21 cellular contexts compared by ENCODE assay signal in the genomic region with DNA sequence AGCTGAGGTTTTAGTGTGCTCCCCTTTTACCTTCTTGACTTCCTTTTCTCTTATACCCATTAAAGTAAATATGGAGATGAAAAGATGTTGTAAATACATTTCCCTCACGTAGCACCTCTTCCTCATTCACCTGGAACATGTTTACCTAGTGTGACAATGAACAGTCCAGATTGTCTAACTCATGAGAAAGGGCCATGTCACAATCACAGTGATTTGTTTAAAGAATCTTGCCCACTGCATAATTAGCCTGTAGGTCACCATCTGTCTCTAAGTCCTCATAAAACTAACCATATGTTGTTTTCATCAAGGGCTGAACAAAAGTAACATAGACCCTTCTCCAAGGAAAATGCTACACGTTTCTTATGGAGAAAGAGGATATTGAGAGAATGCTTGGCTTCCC.
DNase-seq lines count a peak whose midpoint lies in the region; ATAC-seq and TF ChIP-seq lines count a peak whose summit lies in the region.
"Had no signal": no experiment of that assay in that cellular context is flagged by ENCODE, and none has a peak within 500 bp of the region (broad histone marks: within the 10 kb centered on the region; RNA-seq: fewer than 3 reads in every experiment).

No MANE protein-coding gene starts in this region.

- DNase-seq in DMS 273 (lab: John Stamatoyannopoulos, UW; ENCODE audit: unreplicated experiment), result peak; percentile 91
- DNase-seq in HFF-Myc (ENCODE audit: extremely low read depth, low read depth), result peak; percentile 25
- DNase-seq in PC-3, result peak; percentile 58
- peak; percentile 40 for DNase-seq in kidney tubule cell (ENCODE audit: low spot score)
- DNase-seq in KBM-7, result no peak
- no peak for DNase-seq in NOMO-1 treated with DMSO at 0.1 percent for 48 hours (lab: John Stamatoyannopoulos, UW; ENCODE audit: unreplicated experiment)
- DNase-seq: activated CD4-positive, alpha-beta T cell treated with anti-CD3 and anti-CD28 coated beads, Interleukin-2, amount 50 U/mL, for 48 hours; activated naive CD4-positive, alpha-beta T cell treated with anti-CD3 and anti-CD28 coated beads, Interleukin-2, amount 10 ng/mL, durations not matched to agents 7 days and 5 days; activated T-cell treated with anti-CD3 and anti-CD28 coated beads, Interleukin-2, amount 50 U/mL, for 1 hour; body of pancreas; erythroblast; H7; naive thymus-derived CD4-positive, alpha-beta T cell; NCI-H1092 treated with DMSO at 0.1 percent for 48 hours; NCI-H226; SW 1271; transverse colon had no signal

- peaks cover 5% of the 10 kb centered on the region for H3F3A ChIP-seq in PC-3 (ENCODE audit: low read length, unreplicated experiment)

- TF ChIP-seq CTCF in HFF-Myc (IDR thresholded peaks at IDR 0.05; ENCODE audit: low read depth, low read length, missing control alignments) (no peak), PC-3 (conservative IDR thresholded peaks at IDR 0.05; ENCODE audit: low read depth, low read length) (no peak)

- H2AFZ ChIP-seq in PC-3 (ENCODE audit: low read length), result no peak overlapping the region

- in situ Hi-C loops in KBM-7 (cut with MboI; ENCODE audit: low pct_unique_long_range_greater_than_20kb, low sequenced_read_pairs), result no loop called here

- H3K4me3 ChIP-seq in HFF-Myc (replicated peaks; ENCODE audit: low read depth, low read length) (no peak overlapping the region), PC-3 (ENCODE audit: low read length) (no peak overlapping the region)
- H3K4me3 ChIP-seq: body of pancreas, lung, transverse colon had no signal

- no peaks in the 10 kb centered on the region for H4K20me1 ChIP-seq in PC-3 (ENCODE audit: low read length)

- no TSS peak for BruUV-seq in PC-3 (replicated peaks; lab: Mats Ljungman, UMichigan)

- POLR2A ChIA-PET in PC-3 (lab: Charles Lee; ENCODE audit: unreplicated experiment), result no interaction called here

- H3K9me3 ChIP-seq in PC-3 (ENCODE audit: low read length), result no peaks in the 10 kb centered on the region
- H3K9me3 ChIP-seq: body of pancreas, transverse colon had no signal

- peak overlapping the region; percentile 77 for H3K9ac ChIP-seq in PC-3 (ENCODE audit: low read length)

- peak overlapping the region; percentile 60 for H3K4me2 ChIP-seq in PC-3 (ENCODE audit: low read length)

- H3K9me2 ChIP-seq in PC-3 (replicated peaks; ENCODE audit: low read length), result no peaks in the 10 kb centered on the region

- CTCF ChIA-PET in PC-3 (lab: Charles Lee), result no interaction called here

- peak overlapping the region; percentile 100 for H3K27ac ChIP-seq in PC-3 (ENCODE audit: low read length)
- H3K27ac ChIP-seq: body of pancreas, RWPE1 had no signal

- peaks cover 52% of the 10 kb centered on the region for H3K4me1 ChIP-seq in PC-3 (ENCODE audit: insufficient read depth, low read length)
- H3K4me1 ChIP-seq: body of pancreas had no signal

- H3K36me3 ChIP-seq in PC-3 (ENCODE audit: low read depth, low read length), result no peaks in the 10 kb centered on the region
- H3K36me3 ChIP-seq: transverse colon had no signal

- ATAC-seq in PC-3, result peak; percentile 12; the same call in 1 of the 2 replicates
- no peak for ATAC-seq in GM21515 (IDR thresholded peaks at IDR 0.05; ENCODE audit: unreplicated experiment)
- ATAC-seq: body of pancreas; naive thymus-derived CD4-positive, alpha-beta T cell; stimulated activated memory B cell treated with anti-CD40 and anti-IgM and Interleukin-4, amounts not matched to agents 10 μg/mL and 1 μg/mL and 100 μg/mL, for 72 hours had no signal

- intact Hi-C loops in PC-3 (cut with micrococcal nuclease), result loop anchor here (5.0 to 10.0 kb wide), 4 partner anchors 50 to 88 kb away; a partner anchor contains a TSS

- H3K27me3 ChIP-seq in PC-3 (ENCODE audit: low read length), result no peaks in the 10 kb centered on the region
- H3K27me3 ChIP-seq: body of pancreas, transverse colon had no signal

- peaks cover 60% of the 10 kb centered on the region for H3K79me2 ChIP-seq in PC-3 (ENCODE audit: low read length)

Comparison
In these comparisons a context has a peak if more than half of its experiments do, and no peak if none do; other contexts are left out.
1. DNase-seq: peak in DMS 273 (single experiment), HFF-Myc (single experiment), PC-3 (single experiment) and kidney tubule cell (single experiment); none in KBM-7 (single experiment) and NOMO-1 treated with DMSO at 0.1 percent for 48 hours (single experiment).